Comparison of ENCODE assay signal across 13 cellular contexts in the genomic region with DNA sequence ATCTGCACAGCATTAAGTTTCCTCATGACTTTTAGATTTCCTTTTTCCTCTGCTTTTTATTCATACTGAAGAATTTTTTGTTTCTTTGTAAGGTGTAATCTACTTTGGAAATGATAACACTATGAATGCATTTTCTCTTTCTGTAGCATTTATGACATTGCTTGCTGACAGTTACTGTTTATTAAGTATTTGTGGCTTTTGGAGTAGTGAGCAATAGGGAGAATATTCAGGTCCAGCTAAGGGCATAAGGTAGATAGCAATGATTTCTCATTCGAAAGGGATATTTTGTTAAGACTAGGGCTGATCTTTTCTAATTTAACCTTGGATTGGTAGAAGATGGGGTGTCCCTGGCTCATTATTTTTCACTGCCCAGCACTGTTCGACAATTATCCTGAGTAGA.
DNase-seq lines count a peak whose midpoint lies in the region; ATAC-seq and TF ChIP-seq lines count a peak whose summit lies in the region.
"Had no signal": no experiment of that assay in that cellular context is flagged by ENCODE, and none has a peak within 500 bp of the region (broad histone marks: within the 10 kb centered on the region; RNA-seq: fewer than 3 reads in every experiment).

No MANE protein-coding gene starts in this region.

- peaks cover 71% of the 10 kb centered on the region for H3K79me2 ChIP-seq in mammary epithelial cell (ENCODE audit: insufficient read depth, low read length)

- H3K27ac ChIP-seq in RWPE2 (ENCODE audit: poor library complexity, severe bottlenecking), result peak overlapping the region; percentile 26
- no peak overlapping the region for H3K27ac ChIP-seq in mammary epithelial cell (ENCODE audit: insufficient read depth, low read depth, low read length)
- no peak overlapping the region for H3K27ac ChIP-seq in aorta (ENCODE audit: low read depth in 1 of 2, low read length in 2 of 2)
- H3K27ac ChIP-seq: cardiac muscle cell had no signal

- CTCF ChIA-PET in mammary epithelial cell (lab: Charles Lee; ENCODE audit: low non-redundant PET), result no interaction called here

- no peaks in the 10 kb centered on the region for H3K9me3 ChIP-seq in RWPE2 (ENCODE audit: severe bottlenecking)
- H3K9me3 ChIP-seq in mammary epithelial cell (replicated peaks; ENCODE audit: insufficient read depth, low read length), result no peaks in the 10 kb centered on the region
- no peaks in the 10 kb centered on the region for H3K9me3 ChIP-seq in aorta (ENCODE audit: control insufficient read depth, low read length)
- H3K9me3 ChIP-seq: HAP-1 had no signal

- DNase-seq in EH (ENCODE audit: low read depth) (peak; percentile 45), RWPE2 (ENCODE audit: low spot score) (no peak), mammary epithelial cell (peak; percentile 15), nephron progenitor cell (no peak), islet precursor cell (no peak), aorta (no peak), NCI-H345 (lab: John Stamatoyannopoulos, UW) (no peak), NCI-H1930 (lab: John Stamatoyannopoulos, UW) (no peak)
- DNase-seq: C1 segment of cervical spinal cord, GDM1, MM.1S had no signal

- 75% methylated on average over 2 of the region's 2 CpGs for WGBS in mammary epithelial cell (ENCODE audit: low coverage, missing lambda C conversion rate)
- WGBS in aorta, 2 donors, result 69 to 79% methylated on average over 2 of the region's 2 CpGs

- H3K36me3 Mint-ChIP-seq in nephron progenitor cell (ENCODE audit: low read depth), result peaks cover 45% of the 10 kb centered on the region

- H2AFZ ChIP-seq in mammary epithelial cell (ENCODE audit: low read depth, low read length), result no peak overlapping the region

- BruUV-seq in mammary epithelial cell (replicated peaks; lab: Mats Ljungman, UMichigan), result no TSS peak

- no peak for ATAC-seq in RWPE2 (ENCODE audit: low read depth)
- no peak for ATAC-seq in aorta (ENCODE audit: low FRiP score)

- peak overlapping the region; percentile 12 for H3K27ac Mint-ChIP-seq in nephron progenitor cell

- H3K4me3 Mint-ChIP-seq in nephron progenitor cell, result no peak overlapping the region

- H3K4me1 ChIP-seq in RWPE2 (ENCODE audit: insufficient read depth, poor library complexity, severe bottlenecking) (peaks cover 17% of the 10 kb centered on the region), mammary epithelial cell (ENCODE audit: insufficient read depth, low read length) (peaks cover 19% of the 10 kb centered on the region), aorta (ENCODE audit: control insufficient read depth in 1 of 2, insufficient read depth in 2 of 2, low read length in 2 of 2) (peaks cover 0 to 12% of the 10 kb centered on the region in 2 donors)

- no peak overlapping the region for H3K9ac ChIP-seq in mammary epithelial cell (ENCODE audit: insufficient read depth, low read length)

- H3K4me1 Mint-ChIP-seq in nephron progenitor cell, result peaks cover 45% of the 10 kb centered on the region

- peaks cover 3% of the 10 kb centered on the region for H3K27me3 Mint-ChIP-seq in nephron progenitor cell (ENCODE audit: low read depth, poor library complexity)

- dilution Hi-C loops in mammary epithelial cell (cut with HindIII; ENCODE audit: low sequenced_read_pairs), result no loop called here

- TF ChIP-seq CTCF in RWPE2 (IDR thresholded peaks at IDR 0.05; ENCODE audit: poor library complexity, severe bottlenecking) (no peak), mammary epithelial cell (conservative IDR thresholded peaks at IDR 0.05 in 1 of 2, IDR thresholded peaks at IDR 0.05 in 1 of 2; ENCODE audit: extremely low read depth in 1 of 2, insufficient read depth in 1 of 2, low read depth in 1 of 2, low read length in 2 of 2) (no peak), nephron progenitor cell (IDR thresholded peaks at IDR 0.05) (no peak)

- intact Hi-C loops in mammary epithelial cell (cut with micrococcal nuclease), result no loop called here
- intact Hi-C loops in aorta (cut with DNase I), result no loop called here

- in situ Hi-C loops in mammary epithelial cell (cut with MboI; ENCODE audit: low sequenced_read_pairs in 2 of 2), result loop anchor here in 1 of 2 donors (25.0 kb wide), 1 partner anchor 223 kb away; a partner anchor contains a TSS

- peaks cover 3% of the 10 kb centered on the region for H4K20me1 ChIP-seq in mammary epithelial cell (ENCODE audit: insufficient read depth, low read length)

- H3K36me3 ChIP-seq in RWPE2 (ENCODE audit: low read depth) (peaks cover 77% of the 10 kb centered on the region), mammary epithelial cell (ENCODE audit: insufficient read depth, low read length) (peaks cover 22% of the 10 kb centered on the region), aorta (ENCODE audit: control insufficient read depth in 1 of 2, insufficient read depth in 2 of 2, low read length in 1 of 2) (peaks cover 3 to 4% of the 10 kb centered on the region in 2 donors)

- no peak overlapping the region for H3K4me3 ChIP-seq in RWPE2 (ENCODE audit: severe bottlenecking)
- no peak overlapping the region for H3K4me3 ChIP-seq in mammary epithelial cell (replicated peaks in 1 of 3; ENCODE audit: insufficient read depth in 1 of 3, low read depth in 2 of 3, low read length in 3 of 3)
- H3K4me3 ChIP-seq in aorta (ENCODE audit: low read length in 2 of 2), result no peak overlapping the region
- H3K4me3 ChIP-seq: cardiac muscle cell, HAP-1 had no signal

- H3K27me3 ChIP-seq in RWPE2 (ENCODE audit: insufficient read depth, poor library complexity, severe bottlenecking) (no peaks in the 10 kb centered on the region), mammary epithelial cell (ENCODE audit: insufficient read depth, low read length) (no peaks in the 10 kb centered on the region), aorta (ENCODE audit: control insufficient read depth in 1 of 2, insufficient read depth in 2 of 2, low read length in 1 of 2) (no peaks in the 10 kb centered on the region)
- H3K27me3 ChIP-seq: cardiac muscle cell had no signal

- H3K9me3 Mint-ChIP-seq in nephron progenitor cell, result no peaks in the 10 kb centered on the region

- H3K4me2 ChIP-seq in mammary epithelial cell (ENCODE audit: insufficient read depth, low read depth, low read length), result peak overlapping the region; percentile 35

Comparison
In these comparisons a context has a peak if more than half of its experiments do, and no peak if none do; other contexts are left out.
1. DNase-seq: peak in EH (single experiment) and mammary epithelial cell (single experiment); none in RWPE2 (single experiment), nephron progenitor cell (single experiment), islet precursor cell (single experiment), aorta (0 of 2), NCI-H345 (single experiment) and NCI-H1930 (0 of 2).